8 cellular contexts compared by ENCODE assay signal in genomic region chr20:47502801-47503239, GRCh38. TPM values are rescaled to one million over a fixed set of nuclear protein-coding genes. Genes with fewer than 3 reads are reported as not detected.
DNase-seq lines count a peak whose midpoint lies in the region; ATAC-seq and TF ChIP-seq lines count a peak whose summit lies in the region.

No MANE protein-coding gene starts in this region.

- intact Hi-C loops in activated T-helper 1 cell treated with anti-CD3 and anti-CD28 coated beads, Interleukin-12 subunit alpha, Interleukin-12 subunit beta, Interleukin-2, Interleukin-4 antibody, amounts not matched to agents 30 ng/mL and 10 ng/mL and 1 ng/mL, durations not matched to agents 14 hours and 24 hours and 36 hours (cut with micrococcal nuclease), result loop anchor here (1.0 to 5.0 kb wide), 4 partner anchors 106 to 306 kb away; partner anchors contain the start of gene ZMYND8
- intact Hi-C loops in heart right ventricle (cut with DNase I) (loop anchor here in 9 of 10 donors (2.0 to 10.0 kb wide), 13 partner anchors 39 to 748 kb away; no protein-coding TSS in a partner anchor), psoas muscle (cut with DNase I) (loop anchor here (5.0 kb wide), 3 partner anchors 64 to 119 kb away; no protein-coding TSS in a partner anchor)

- peak overlapping the region; percentile 90 to 99 (median 94) for H3K27ac ChIP-seq in heart right ventricle
- peak overlapping the region; percentile 89 for H3K27ac ChIP-seq in psoas muscle

- H3K4me3 ChIP-seq in heart right ventricle (peak overlapping the region; percentile 82 to 100 (median 94)), psoas muscle (peak overlapping the region; percentile 98)

- H3K4me1 Mint-ChIP-seq in activated CD4-positive, alpha-beta T cell treated with anti-CD3 and anti-CD28 coated beads, Interleukin-2, amount 10 ng/mL, durations not matched to agents 7 days and 5 days, result peaks cover 61% of the 10 kb centered on the region
- H3K4me1 Mint-ChIP-seq in activated T-helper 1 cell treated with anti-CD3 and anti-CD28 coated beads, Interleukin-12 subunit alpha, Interleukin-12 subunit beta, Interleukin-2, Interleukin-4 antibody, amounts not matched to agents 30 ng/mL and 10 ng/mL and 1 ng/mL, durations not matched to agents 14 hours and 24 hours and 36 hours (ENCODE audit: low read depth), result peaks cover 67% of the 10 kb centered on the region

- CTCF ChIA-PET in activated CD4-positive, alpha-beta T cell treated with anti-CD3 and anti-CD28 coated beads, Interleukin-2, amount 10 ng/mL, durations not matched to agents 7 days and 5 days (lab: Charles Lee), result interaction anchor here (1.0 to 3.3 kb wide), 10 partner anchors 10 to 118 kb away, joined by 3 to 22 read pairs (median 5); no protein-coding TSS in a partner anchor

- no peaks in the 10 kb centered on the region for H3K9me3 Mint-ChIP-seq in activated CD4-positive, alpha-beta T cell treated with anti-CD3 and anti-CD28 coated beads, Interleukin-2, amount 10 ng/mL, durations not matched to agents 7 days and 5 days
- H3K9me3 Mint-ChIP-seq in activated T-helper 1 cell treated with anti-CD3 and anti-CD28 coated beads, Interleukin-12 subunit alpha, Interleukin-12 subunit beta, Interleukin-2, Interleukin-4 antibody, amounts not matched to agents 30 ng/mL and 10 ng/mL and 1 ng/mL, durations not matched to agents 14 hours and 24 hours and 36 hours, result no peaks in the 10 kb centered on the region

- 0 to 2% methylated on average over 11 of the region's 11 CpGs for WGBS in heart right ventricle, 2 donors
- WGBS in psoas muscle, 3 donors, result 1 to 2% (median 1%) methylated on average over 11 of the region's 11 CpGs

- ATAC-seq in heart right ventricle (peak in 3 of 8 donors; percentile 5 to 35 (median 17)), psoas muscle (peak in 1 of 4 donors; percentile 42), HG03196 (IDR thresholded peaks at IDR 0.05; ENCODE audit: unreplicated experiment) (no peak)

- H3K4me1 ChIP-seq in heart right ventricle (peaks cover 0 to 58% (median 35%) of the 10 kb centered on the region in 9 donors), psoas muscle (peaks cover 36% of the 10 kb centered on the region)

- H3K27me3 ChIP-seq in heart right ventricle, result no peaks in the 10 kb centered on the region
- H3K27me3 ChIP-seq in psoas muscle (ENCODE audit: insufficient read depth in 3 of 3, low read length in 2 of 3), result no peaks in the 10 kb centered on the region

- POLR2A ChIA-PET in activated CD4-positive, alpha-beta T cell treated with anti-CD3 and anti-CD28 coated beads, Interleukin-2, amount 10 ng/mL, durations not matched to agents 7 days and 5 days (lab: Charles Lee), result interaction anchor here (0.7 to 2.0 kb wide), 2 partner anchors 9 to 118 kb away, joined by 4 to 10 read pairs; no protein-coding TSS in a partner anchor

- no peaks in the 10 kb centered on the region for H3K27me3 Mint-ChIP-seq in activated CD4-positive, alpha-beta T cell treated with anti-CD3 and anti-CD28 coated beads, Interleukin-2, amount 10 ng/mL, durations not matched to agents 7 days and 5 days
- H3K27me3 Mint-ChIP-seq in activated T-helper 1 cell treated with anti-CD3 and anti-CD28 coated beads, Interleukin-12 subunit alpha, Interleukin-12 subunit beta, Interleukin-2, Interleukin-4 antibody, amounts not matched to agents 30 ng/mL and 10 ng/mL and 1 ng/mL, durations not matched to agents 14 hours and 24 hours and 36 hours (ENCODE audit: insufficient read depth), result no peaks in the 10 kb centered on the region

- no peaks in the 10 kb centered on the region for H3K9me3 ChIP-seq in heart right ventricle
- H3K9me3 ChIP-seq in psoas muscle, result no peaks in the 10 kb centered on the region

- peaks cover 22% of the 10 kb centered on the region for H3K36me3 Mint-ChIP-seq in activated CD4-positive, alpha-beta T cell treated with anti-CD3 and anti-CD28 coated beads, Interleukin-2, amount 10 ng/mL, durations not matched to agents 7 days and 5 days (ENCODE audit: low read depth)
- H3K36me3 Mint-ChIP-seq in activated T-helper 1 cell treated with anti-CD3 and anti-CD28 coated beads, Interleukin-12 subunit alpha, Interleukin-12 subunit beta, Interleukin-2, Interleukin-4 antibody, amounts not matched to agents 30 ng/mL and 10 ng/mL and 1 ng/mL, durations not matched to agents 14 hours and 24 hours and 36 hours (ENCODE audit: low read depth), result peaks cover 35% of the 10 kb centered on the region

- DNase-seq in activated CD4-positive, alpha-beta T cell treated with anti-CD3 and anti-CD28 coated beads, Interleukin-2, amount 10 ng/mL, durations not matched to agents 7 days and 5 days, result peak; percentile 57
- DNase-seq in activated CD4-positive, alpha-beta T cell treated with anti-CD3 and anti-CD28 coated beads, Interleukin-2, amount 50 U/mL, for 4 hours, result no peak
- DNase-seq in NCI-H2029 treated with DMSO at 0.1 percent for 48 hours (lab: John Stamatoyannopoulos, UW) (peak; percentile 15), heart right ventricle (peak in 1 of 2 donors; percentile 13), psoas muscle (no peak), NCI-H774 (lab: John Stamatoyannopoulos, UW) (no peak)
- DNase-seq in activated T-helper 1 cell treated with anti-CD3 and anti-CD28 coated beads, Interleukin-12 subunit alpha, Interleukin-12 subunit beta, Interleukin-2, Interleukin-4 antibody, amounts not matched to agents 30 ng/mL and 10 ng/mL and 1 ng/mL, durations not matched to agents 14 hours and 24 hours and 36 hours (ENCODE audit: low spot score), result peak; percentile 20

- TF ChIP-seq CTCF in heart right ventricle (IDR thresholded peaks at IDR 0.05) (no peak), psoas muscle (IDR thresholded peaks at IDR 0.05) (no peak)

- peak overlapping the region; percentile 99 for H3K4me3 Mint-ChIP-seq in activated CD4-positive, alpha-beta T cell treated with anti-CD3 and anti-CD28 coated beads, Interleukin-2, amount 10 ng/mL, durations not matched to agents 7 days and 5 days
- peak overlapping the region; percentile 92 for H3K4me3 Mint-ChIP-seq in activated T-helper 1 cell treated with anti-CD3 and anti-CD28 coated beads, Interleukin-12 subunit alpha, Interleukin-12 subunit beta, Interleukin-2, Interleukin-4 antibody, amounts not matched to agents 30 ng/mL and 10 ng/mL and 1 ng/mL, durations not matched to agents 14 hours and 24 hours and 36 hours

- H3K36me3 ChIP-seq in heart right ventricle (no peaks in the 10 kb centered on the region), psoas muscle (ENCODE audit: insufficient read depth in 1 of 2, low read depth in 1 of 2) (no peaks in the 10 kb centered on the region)

- peak overlapping the region; percentile 99 for H3K27ac Mint-ChIP-seq in activated CD4-positive, alpha-beta T cell treated with anti-CD3 and anti-CD28 coated beads, Interleukin-2, amount 10 ng/mL, durations not matched to agents 7 days and 5 days
- peak overlapping the region; percentile 99 for H3K27ac Mint-ChIP-seq in activated T-helper 1 cell treated with anti-CD3 and anti-CD28 coated beads, Interleukin-12 subunit alpha, Interleukin-12 subunit beta, Interleukin-2, Interleukin-4 antibody, amounts not matched to agents 30 ng/mL and 10 ng/mL and 1 ng/mL, durations not matched to agents 14 hours and 24 hours and 36 hours

RNA-seq across cellular contexts. Expression of gene NCOA3, which starts 1.1 kb away (rescaled TPM):
- total RNA-seq in activated CD4-positive, alpha-beta T cell treated with anti-CD3 and anti-CD28 coated beads, Interleukin-2, amount 10 ng/mL, durations not matched to agents 7 days and 5 days, result 10 to 100 TPM; 59.1 to 70.6 TPM
- total RNA-seq in activated T-helper 1 cell treated with anti-CD3 and anti-CD28 coated beads, Interleukin-12 subunit alpha, Interleukin-12 subunit beta, Interleukin-2, Interleukin-4 antibody, amounts not matched to agents 30 ng/mL and 10 ng/mL and 1 ng/mL, durations not matched to agents 14 hours and 24 hours and 36 hours, result 132 and 133 TPM in 2 replicates
- 10 to 100 TPM; 19.7 to 30.2 (median 22.6) TPM for total RNA-seq in heart right ventricle
- 10 to 100 TPM in 1 of 2 donors, 1 to 10 TPM in 1; 8.0 to 11.6 TPM for polyA plus RNA-seq in heart right ventricle
- total RNA-seq in psoas muscle, result 10 to 100 TPM; 13.0 to 56.9 (median 23.3) TPM
- polyA plus RNA-seq in psoas muscle, result 10 to 100 TPM; 11.9 to 36.2 (median 14.2) TPM

Comparison
In these comparisons a context has a peak if more than half of its experiments do, and no peak if none do; other contexts are left out.
1. DNase-seq: peak in activated CD4-positive, alpha-beta T cell treated with anti-CD3 and anti-CD28 coated beads, Interleukin-2, amount 10 ng/mL, durations not matched to agents 7 days and 5 days (single experiment), NCI-H2029 treated with DMSO at 0.1 percent for 48 hours (single experiment) and activated T-helper 1 cell treated with anti-CD3 and anti-CD28 coated beads, Interleukin-12 subunit alpha, Interleukin-12 subunit beta, Interleukin-2, Interleukin-4 antibody, amounts not matched to agents 30 ng/mL and 10 ng/mL and 1 ng/mL, durations not matched to agents 14 hours and 24 hours and 36 hours (single experiment); none in activated CD4-positive, alpha-beta T cell treated with anti-CD3 and anti-CD28 coated beads, Interleukin-2, amount 50 U/mL, for 4 hours (0 of 2), psoas muscle (0 of 2) and NCI-H774 (single experiment).